In genomic region chrX:148133099-148133725, GRCh38 we compare ENCODE assay signal across 13 cellular contexts.
DNase-seq lines count a peak whose midpoint lies in the region; TF ChIP-seq lines count a peak whose summit lies in the region.
"Had no signal": no experiment of that assay in that cellular context is flagged by ENCODE, and none has a peak within 500 bp of the region (broad histone marks: within the 10 kb centered on the region; RNA-seq: fewer than 3 reads in every experiment).

No MANE protein-coding gene starts in this region.

- no peaks in the 10 kb centered on the region for H4K20me1 ChIP-seq in smooth muscle cell (ENCODE audit: low read depth)

- no peaks in the 10 kb centered on the region for H3F3A ChIP-seq in smooth muscle cell (ENCODE audit: low read depth)

- H3K4me3 ChIP-seq in breast epithelium (no peak overlapping the region), smooth muscle cell (no peak overlapping the region)
- H3K4me3 ChIP-seq: HAP-1, prostate gland had no signal

- no peak for TF ChIP-seq CTCF in MCF 10A (IDR thresholded peaks at IDR 0.05; ENCODE audit: unreplicated experiment)
- no peak for TF ChIP-seq CTCF in breast epithelium (IDR thresholded peaks at IDR 0.05)
- TF ChIP-seq CTCF in smooth muscle cell (IDR thresholded peaks at IDR 0.05; ENCODE audit: borderline replicate concordance, insufficient read depth, poor library complexity, severe bottlenecking): peak; percentile 27

- H3K4me1 ChIP-seq in breast epithelium (no peaks in the 10 kb centered on the region), smooth muscle cell (ENCODE audit: low read depth) (no peaks in the 10 kb centered on the region)
- H3K4me1 ChIP-seq: HAP-1, prostate gland had no signal

- H3K27ac Mint-ChIP-seq in MCF 10A (ENCODE audit: low read depth, unreplicated experiment): no peak overlapping the region
- H3K27ac Mint-ChIP-seq: activated T-helper 1 cell treated with anti-CD3 and anti-CD28 coated beads, Interleukin-12 subunit alpha, Interleukin-12 subunit beta, Interleukin-2, Interleukin-4 antibody, amounts not matched to agents 30 ng/mL and 10 ng/mL and 1 ng/mL, durations not matched to agents 14 hours and 24 hours and 36 hours had no signal

- CTCF ChIA-PET in MCF 10A (lab: Yijun Ruan, JAX): interaction anchor here (0.6 to 3.6 kb wide), 10 partner anchors 22 to 1338 kb away, joined by 3 to 27 read pairs (median 3); no protein-coding TSS in a partner anchor

- H3K4me3 Mint-ChIP-seq in MCF 10A (ENCODE audit: unreplicated experiment): no peak overlapping the region
- H3K4me3 Mint-ChIP-seq: activated T-helper 1 cell treated with anti-CD3 and anti-CD28 coated beads, Interleukin-12 subunit alpha, Interleukin-12 subunit beta, Interleukin-2, Interleukin-4 antibody, amounts not matched to agents 30 ng/mL and 10 ng/mL and 1 ng/mL, durations not matched to agents 14 hours and 24 hours and 36 hours; immature natural killer cell had no signal

- POLR2A ChIA-PET in MCF 10A (lab: Yijun Ruan, JAX): interaction anchor here (0.6 kb wide), 1 partner anchor 52 kb away, joined by 3 read pairs; no protein-coding TSS in a partner anchor

- H3K27ac ChIP-seq in breast epithelium: no peak overlapping the region
- H3K27ac ChIP-seq in smooth muscle cell (ENCODE audit: low read depth): no peak overlapping the region
- H3K27ac ChIP-seq: prostate gland had no signal

- DNase-seq in MCF 10A (ENCODE audit: unreplicated experiment): peak; percentile 22
- DNase-seq in breast epithelium (ENCODE audit: low spot score in 2 of 2): no peak
- DNase-seq in NCI-H524 treated with DMSO at 0.1 percent for 48 hours (lab: John Stamatoyannopoulos, UW): peak; percentile 40
- DNase-seq in dermis blood vessel endothelial cell: peak; percentile 26
- no peak for DNase-seq in smooth muscle cell (lab: John Stamatoyannopoulos, UW; ENCODE audit: unreplicated experiment)
- no peak for DNase-seq in Ammon's horn (ENCODE audit: low spot score)
- no peak for DNase-seq in SIG-M5 (lab: John Stamatoyannopoulos, UW)
- no peak for DNase-seq in COLO668 (lab: John Stamatoyannopoulos, UW; ENCODE audit: unreplicated experiment)
- DNase-seq: NCI-H2107 had no signal

- peaks cover 2% of the 10 kb centered on the region for H3K9me3 Mint-ChIP-seq in MCF 10A (ENCODE audit: unreplicated experiment)
- H3K9me3 Mint-ChIP-seq: activated T-helper 1 cell treated with anti-CD3 and anti-CD28 coated beads, Interleukin-12 subunit alpha, Interleukin-12 subunit beta, Interleukin-2, Interleukin-4 antibody, amounts not matched to agents 30 ng/mL and 10 ng/mL and 1 ng/mL, durations not matched to agents 14 hours and 24 hours and 36 hours; immature natural killer cell had no signal

- H3K4me1 Mint-ChIP-seq in MCF 10A (ENCODE audit: insufficient read depth, unreplicated experiment): peaks cover 5% of the 10 kb centered on the region
- H3K4me1 Mint-ChIP-seq: immature natural killer cell had no signal

- H3K27me3 Mint-ChIP-seq in MCF 10A (ENCODE audit: insufficient read depth, unreplicated experiment): no peaks in the 10 kb centered on the region

- H3K79me2 ChIP-seq in smooth muscle cell (ENCODE audit: low read depth): no peaks in the 10 kb centered on the region

- intact Hi-C loops in MCF 10A (cut with micrococcal nuclease): no loop called here
- intact Hi-C loops in breast epithelium (cut with DNase I; ENCODE audit: low total_unique reads): loop anchor here (5.0 kb wide), 1 partner anchor 81 kb away; no protein-coding TSS in a partner anchor

- peaks cover 0 to 3% of the 10 kb centered on the region in 2 donors for H3K27me3 ChIP-seq in breast epithelium
- H3K27me3 ChIP-seq in smooth muscle cell (ENCODE audit: low read depth): no peaks in the 10 kb centered on the region

- H3K9ac ChIP-seq in smooth muscle cell (ENCODE audit: low read depth): no peak overlapping the region

- no peak for TF ChIP-seq POLR2A in breast epithelium (IDR thresholded peaks at IDR 0.05)

- H3K4me2 ChIP-seq in smooth muscle cell: no peak overlapping the region

- H3K36me3 ChIP-seq in breast epithelium: no peaks in the 10 kb centered on the region
- H3K36me3 ChIP-seq in smooth muscle cell (ENCODE audit: low read depth): no peaks in the 10 kb centered on the region
- H3K36me3 ChIP-seq: HAP-1, prostate gland had no signal

- H2AFZ ChIP-seq in smooth muscle cell (ENCODE audit: low read depth): no peak overlapping the region

- 66% methylated on average over 6 of the region's 6 CpGs for WGBS in smooth muscle cell (ENCODE audit: low lambda C conversion rate)

- no TSS peak for BruUV-seq in MCF 10A (replicated peaks; lab: Mats Ljungman, UMichigan)

- H3K36me3 Mint-ChIP-seq in MCF 10A (ENCODE audit: insufficient read depth, unreplicated experiment): no peaks in the 10 kb centered on the region
- H3K36me3 Mint-ChIP-seq: immature natural killer cell had no signal

- H3K9me3 ChIP-seq in breast epithelium (no peaks in the 10 kb centered on the region), smooth muscle cell (replicated peaks; ENCODE audit: low read depth) (no peaks in the 10 kb centered on the region)
- H3K9me3 ChIP-seq: HAP-1, prostate gland had no signal

Comparison
In these comparisons a context has a peak if more than half of its experiments do, and no peak if none do; other contexts are left out.
1. DNase-seq: peak in MCF 10A (single experiment), NCI-H524 treated with DMSO at 0.1 percent for 48 hours (single experiment) and dermis blood vessel endothelial cell (single experiment); none in breast epithelium (0 of 2), smooth muscle cell (single experiment), Ammon's horn (single experiment), SIG-M5 (single experiment) and COLO668 (single experiment).